In genomic region chr4:185142911-185143595, GRCh38 we compare ENCODE assay signal across 1 cellular context.
TF ChIP-seq lines count a peak whose summit lies in the region.

SLC25A4 (plus strand) TSS chr4:185143266; CDS start chr4:185143373, 107 bp downstream.

TF ChIP-seq in HepG2, 621 proteins besides CTCF, POLR2A, EP300 and RAD21 (continued from another document and continues in another):
- TF ChIP-seq ZBTB34 (CRISPR knock-in tag; IDR thresholded peaks at IDR 0.05) (peak; percentile 68), RFX3 (CRISPR knock-in tag; IDR thresholded peaks at IDR 0.05) (no peak), ZNF580 (CRISPR knock-in tag; IDR thresholded peaks at IDR 0.05; ENCODE audit: borderline replicate concordance, low read depth) (0 out of 2 replicates have a peak, but pooled peaks have one; percentile 19), MAFK (conservative IDR thresholded peaks at IDR 0.05 in 1 of 2, IDR thresholded peaks at IDR 0.05 in 1 of 2; ENCODE audit: low read length in 2 of 2) (no peak), ZSCAN21 (CRISPR knock-in tag; IDR thresholded peaks at IDR 0.05; ENCODE audit: borderline replicate concordance) (no peak; the same call in 1 of the 2 replicates), SIX4 (CRISPR knock-in tag; IDR thresholded peaks at IDR 0.05) (no peak), ZSCAN31 (CRISPR knock-in tag; IDR thresholded peaks at IDR 0.05; ENCODE audit: low read depth) (no peak), ZSCAN25 (CRISPR knock-in tag; IDR thresholded peaks at IDR 0.05) (no peak), RCOR2 (CRISPR knock-in tag; IDR thresholded peaks at IDR 0.05) (no peak), ZNF75D (CRISPR knock-in tag; IDR thresholded peaks at IDR 0.05; ENCODE audit: borderline replicate concordance) (no peak), ZNF710 (CRISPR knock-in tag; IDR thresholded peaks at IDR 0.05; ENCODE audit: borderline replicate concordance) (peak; percentile 38; the same call in 1 of the 2 replicates), ARHGAP35 (CRISPR knock-in tag; IDR thresholded peaks at IDR 0.05; ENCODE audit: borderline replicate concordance) (0 out of 2 replicates have a peak, but pooled peaks have one; percentile 35), ZBTB43 (CRISPR knock-in tag; conservative IDR thresholded peaks at IDR 0.05) (0 out of 2 replicates have a peak, but pooled peaks have one; percentile 74), ZNF841 (CRISPR knock-in tag; IDR thresholded peaks at IDR 0.05; ENCODE audit: borderline replicate concordance) (no peak), PRDM15 (CRISPR knock-in tag; IDR thresholded peaks at IDR 0.05) (0 out of 2 replicates have a peak, but pooled peaks have one; percentile 28), SOX5 (CRISPR knock-in tag; IDR thresholded peaks at IDR 0.05; ENCODE audit: borderline replicate concordance) (peak; percentile 21; the same call in 1 of the 2 replicates), CSRNP1 (CRISPR knock-in tag; IDR thresholded peaks at IDR 0.05) (no peak), SIN3B (IDR thresholded peaks at IDR 0.05; ENCODE audit: low read length) (no peak; the same call in none of the 2 replicates), FOSL2 (CRISPR knock-in tag; IDR thresholded peaks at IDR 0.05) (no peak), ZBTB46 (CRISPR knock-in tag; IDR thresholded peaks at IDR 0.05; ENCODE audit: borderline replicate concordance) (no peak), JUNB (CRISPR knock-in tag; IDR thresholded peaks at IDR 0.05; ENCODE audit: borderline replicate concordance) (no peak), ZNF782 (CRISPR knock-in tag; IDR thresholded peaks at IDR 0.05; ENCODE audit: borderline replicate concordance) (peak; percentile 49; the same call in 1 of the 2 replicates), YEATS2 (CRISPR knock-in tag; IDR thresholded peaks at IDR 0.05; ENCODE audit: borderline replicate concordance) (peak; percentile 83; the same call in 1 of the 2 replicates), STAT5B (CRISPR knock-in tag; IDR thresholded peaks at IDR 0.05) (no peak; the same call in 1 of the 2 replicates), ZNF543 (CRISPR knock-in tag; IDR thresholded peaks at IDR 0.05) (peak; percentile 71; the same call in 1 of the 2 replicates), ZBTB10 (CRISPR knock-in tag; IDR thresholded peaks at IDR 0.05; ENCODE audit: borderline replicate concordance) (peak; percentile 60), CREBL2 (CRISPR knock-in tag; IDR thresholded peaks at IDR 0.05; ENCODE audit: borderline replicate concordance) (no peak), PLRG1 (conservative IDR thresholded peaks at IDR 0.05) (no peak), MZF1 (CRISPR knock-in tag; IDR thresholded peaks at IDR 0.05; ENCODE audit: borderline replicate concordance) (no peak), RFXANK (CRISPR knock-in tag; IDR thresholded peaks at IDR 0.05) (no peak; the same call in 1 of the 2 replicates), ATM (IDR thresholded peaks at IDR 0.05; ENCODE audit: borderline replicate concordance) (no peak), GZF1 (CRISPR knock-in tag; IDR thresholded peaks at IDR 0.05) (no peak), MIER3 (CRISPR knock-in tag; IDR thresholded peaks at IDR 0.05; ENCODE audit: borderline replicate concordance) (0 out of 2 replicates have a peak, but pooled peaks have one; percentile 46), ZNF234 (CRISPR knock-in tag; conservative IDR thresholded peaks at IDR 0.05) (no peak; the same call in 1 of the 2 replicates), CC2D1A (CRISPR knock-in tag; IDR thresholded peaks at IDR 0.05) (no peak), CBX5 (CRISPR knock-in tag; IDR thresholded peaks at IDR 0.05; ENCODE audit: borderline replicate concordance) (peak; percentile 38; the same call in 1 of the 2 replicates), FOXA3 (CRISPR knock-in tag; IDR thresholded peaks at IDR 0.05) (peak; percentile 45), FOXO4 (CRISPR knock-in tag; conservative IDR thresholded peaks at IDR 0.05) (no peak), ZNF329 (CRISPR knock-in tag; IDR thresholded peaks at IDR 0.05; ENCODE audit: low read depth) (peak; percentile 38; the same call in 1 of the 2 replicates), NFE2L1 (CRISPR knock-in tag; IDR thresholded peaks at IDR 0.05; ENCODE audit: borderline replicate concordance) (0 out of 2 replicates have a peak, but pooled peaks have one; percentile 53), ZNF616 (CRISPR knock-in tag; IDR thresholded peaks at IDR 0.05; ENCODE audit: low read depth) (no peak; the same call in 1 of the 2 replicates), ATRX (CRISPR knock-in tag; IDR thresholded peaks at IDR 0.05; ENCODE audit: borderline replicate concordance) (no peak), CHCHD3 (CRISPR knock-in tag; IDR thresholded peaks at IDR 0.05) (no peak; the same call in 1 of the 2 replicates), BATF2 (CRISPR knock-in tag; IDR thresholded peaks at IDR 0.05) (no peak), ZNF17 (CRISPR knock-in tag; IDR thresholded peaks at IDR 0.05) (no peak), SETDB1 (CRISPR knock-in tag; IDR thresholded peaks at IDR 0.05; ENCODE audit: borderline replicate concordance) (no peak)
